9 cellular contexts compared by ENCODE assay signal in the genomic region with DNA sequence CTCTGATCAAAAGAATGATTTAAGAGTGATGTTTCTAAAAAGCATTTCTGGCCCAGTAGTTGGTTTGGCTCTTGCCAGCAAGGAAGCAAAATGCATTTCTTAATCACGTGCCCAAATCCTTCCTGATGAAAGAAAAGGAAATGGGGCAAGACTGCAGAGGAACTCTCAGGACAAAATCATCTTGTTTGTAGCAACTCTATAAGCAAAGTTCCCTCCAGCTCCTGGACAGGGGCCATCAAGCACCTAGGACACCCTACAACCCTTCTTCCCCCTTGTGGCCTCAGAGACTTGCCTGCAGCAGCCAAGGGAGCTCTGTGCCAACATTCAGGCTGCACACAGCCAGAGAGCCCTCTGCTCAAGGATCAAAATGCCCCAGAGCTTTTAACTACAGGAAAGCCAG.
DNase-seq lines count a peak whose midpoint lies in the region; ATAC-seq and TF ChIP-seq lines count a peak whose summit lies in the region.
"Had no signal": no experiment of that assay in that cellular context is flagged by ENCODE, and none has a peak within 500 bp of the region (broad histone marks: within the 10 kb centered on the region; RNA-seq: fewer than 3 reads in every experiment).

No MANE protein-coding gene starts in this region.

- H3K36me3 ChIP-seq in psoas muscle (ENCODE audit: insufficient read depth in 1 of 2, low read depth in 1 of 2): peaks cover 7 to 88% of the 10 kb centered on the region in 2 donors

- no peaks in the 10 kb centered on the region for H3K27me3 ChIP-seq in psoas muscle (ENCODE audit: insufficient read depth in 3 of 3, low read length in 2 of 3)

- no peak for TF ChIP-seq CTCF in psoas muscle (IDR thresholded peaks at IDR 0.05)

- WGBS in psoas muscle, 3 donors: 20 to 48% (median 33%) methylated on average over 1 of the region's 1 CpG

- intact Hi-C loops in psoas muscle (cut with DNase I): loop anchor here (5.0 to 10.0 kb wide), 3 partner anchors 110 to 275 kb away; no protein-coding TSS in a partner anchor

- peaks cover 9% of the 10 kb centered on the region for H3K4me1 ChIP-seq in psoas muscle

- H3K27ac ChIP-seq in psoas muscle: no peak overlapping the region

- peak in 3 of 4 donors; percentile 35 to 48 (median 39) for ATAC-seq in psoas muscle
- no peak for ATAC-seq in GM19397 (IDR thresholded peaks at IDR 0.05; ENCODE audit: unreplicated experiment)

- H3K9me3 ChIP-seq in psoas muscle: no peaks in the 10 kb centered on the region

- no peak overlapping the region for H3K4me3 ChIP-seq in psoas muscle

- DNase-seq in DMS79 treated with DMSO at 0.1 percent for 48 hours (lab: John Stamatoyannopoulos, UW) (peak; percentile 68), NOMO-1 (lab: John Stamatoyannopoulos, UW; ENCODE audit: unreplicated experiment in 2 of 2) (peak; percentile 71 to 77), fibroblast of gingiva (ENCODE audit: low read depth) (peak; percentile 93), psoas muscle (peak; percentile 44 to 57), NCI-H1105 (lab: John Stamatoyannopoulos, UW) (no peak), SK-N-DZ (ENCODE audit: low spot score) (no peak), iPS-NIHi7 (ENCODE audit: extremely low spot score) (no peak)
- DNase-seq: GOT3 had no signal

Comparison
In these comparisons a context has a peak if more than half of its experiments do, and no peak if none do; other contexts are left out.
1. DNase-seq: peak in DMS79 treated with DMSO at 0.1 percent for 48 hours (single experiment), NOMO-1 (2 of 2), fibroblast of gingiva (single experiment) and psoas muscle (2 of 2); none in NCI-H1105 (single experiment), SK-N-DZ (single experiment) and iPS-NIHi7 (single experiment).